In the genomic region with DNA sequence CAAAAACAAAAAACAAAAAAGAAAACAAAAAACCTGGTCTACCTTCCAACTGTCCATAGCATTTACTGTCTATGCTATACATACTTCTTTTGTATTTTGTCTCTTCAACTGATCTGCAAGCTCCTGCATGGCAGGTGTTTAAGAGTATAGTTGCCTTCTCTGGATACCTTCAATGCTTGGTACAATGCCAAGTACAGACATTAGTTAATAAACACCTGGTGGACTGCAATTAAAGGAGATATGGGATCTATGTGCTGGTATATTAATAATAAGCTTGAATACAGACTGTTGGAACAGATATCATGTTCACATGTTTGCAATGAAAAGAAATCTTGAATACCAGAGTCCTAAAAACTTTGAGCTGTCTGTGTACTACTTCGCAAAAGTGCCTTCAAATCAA, we compare ENCODE assay signal across 14 cellular contexts.
"Had no signal": no experiment of that assay in that cellular context is flagged by ENCODE, and none has a peak within 500 bp of the region (broad histone marks: within the 10 kb centered on the region; RNA-seq: fewer than 3 reads in every experiment).

No MANE protein-coding gene starts in this region.

- H3K27me3 ChIP-seq: cardiac muscle cell, esophagus squamous epithelium, sigmoid colon, spleen, testis, upper lobe of right lung had no signal

- ATAC-seq: effector memory CD8-positive, alpha-beta T cell; left ventricle myocardium superior; mucosa of descending colon; naive thymus-derived CD4-positive, alpha-beta T cell; stimulated activated memory B cell treated with anti-CD40 and anti-IgM and Interleukin-4, amounts not matched to agents 10 μg/mL and 1 μg/mL and 100 μg/mL, for 72 hours; upper lobe of right lung had no signal

- H3K9me3 ChIP-seq: esophagus squamous epithelium, mucosa of descending colon, sigmoid colon, spleen, testis, upper lobe of right lung had no signal

- H3K27ac ChIP-seq: cardiac muscle cell, esophagus squamous epithelium, sigmoid colon, spleen, testis, upper lobe of right lung had no signal

- H3K36me3 ChIP-seq: cardiac muscle cell, esophagus squamous epithelium, sigmoid colon, upper lobe of right lung had no signal

- DNase-seq: activated CD4-positive, alpha-beta T cell treated with anti-CD3 and anti-CD28 coated beads, Interleukin-2, amount 50 U/mL, for 4 hours; activated gamma-delta T cell; effector memory CD8-positive, alpha-beta T cell; esophagus squamous epithelium; left ventricle myocardium superior; mucosa of descending colon; naive thymus-derived CD4-positive, alpha-beta T cell; sigmoid colon; spleen; stimulated activated CD4-positive, alpha-beta T cell treated with anti-CD3 and anti-CD28 coated beads, Interleukin-4, amount 100 ng/mL, for 4 hours; testis; upper lobe of right lung had no signal

- H3K4me3 ChIP-seq: cardiac muscle cell, esophagus squamous epithelium, mucosa of descending colon, sigmoid colon, spleen, testis, upper lobe of right lung had no signal
